9 cellular contexts compared by ENCODE assay signal in the genomic region with DNA sequence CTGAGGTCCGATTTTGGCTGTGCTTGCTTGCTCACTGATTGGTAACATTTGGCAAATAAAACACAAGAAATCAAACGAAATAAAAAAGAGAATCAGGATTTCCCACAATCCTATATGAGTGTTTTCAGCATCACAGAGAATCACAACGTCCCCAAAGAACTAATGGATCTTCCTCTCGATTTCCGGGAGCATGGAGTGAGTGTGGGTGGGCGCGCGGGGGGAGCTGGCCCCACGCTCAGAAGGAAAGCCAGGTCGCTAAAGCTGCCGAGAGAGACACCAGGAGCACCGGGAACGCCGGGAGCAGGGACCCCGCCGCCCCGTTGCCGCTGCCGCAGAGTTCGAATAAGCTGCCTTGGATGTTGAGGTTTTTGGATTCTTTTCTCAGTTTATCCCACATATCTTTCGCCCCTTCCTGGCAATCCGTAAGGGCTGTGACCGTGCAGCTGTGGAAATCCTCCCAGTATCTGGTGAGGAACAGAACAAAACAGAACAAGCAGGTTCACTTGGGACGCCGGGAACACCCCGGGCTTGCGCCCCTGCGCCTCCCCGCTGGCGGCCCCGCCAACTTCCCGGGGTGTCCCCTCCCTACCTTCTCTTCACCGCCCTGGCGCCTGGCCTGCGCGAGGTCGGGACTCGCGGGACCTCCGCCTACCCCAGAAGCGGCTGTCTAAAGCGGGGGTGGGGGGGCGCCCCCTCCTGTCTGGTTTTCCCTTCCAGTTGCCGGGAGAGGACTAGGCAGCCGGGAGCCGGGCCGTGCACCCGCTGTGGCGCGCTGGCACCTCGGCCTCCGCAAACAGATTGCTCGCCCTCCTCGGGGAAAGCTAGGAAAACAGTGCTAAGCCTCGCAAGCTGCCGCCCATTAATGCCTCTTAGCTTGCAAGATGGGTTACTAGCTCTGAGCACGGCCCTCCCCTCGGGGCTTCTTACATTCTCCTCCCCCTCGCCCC. TPM values are rescaled to one million over a fixed set of nuclear protein-coding genes. Genes with fewer than 3 reads are reported as not detected.
DNase-seq lines count a peak whose midpoint lies in the region; ATAC-seq and TF ChIP-seq lines count a peak whose summit lies in the region.
"Had no signal": no experiment of that assay in that cellular context is flagged by ENCODE, and none has a peak within 500 bp of the region (broad histone marks: within the 10 kb centered on the region; RNA-seq: fewer than 3 reads in every experiment).

No MANE protein-coding gene starts in this region.

- H3K4me1 Mint-ChIP-seq in natural killer cell, result peaks cover 66 to 84% of the 10 kb centered on the region in 2 donors

- no peak overlapping the region for H3K56ac ChIP-seq in IMR-90 (ENCODE audit: extremely low read depth, insufficient read depth, low read length)

- no TSS peak for BruUV-seq in IMR-90 (replicated peaks; lab: Mats Ljungman, UMichigan)

- POLR2A ChIA-PET in IMR-90 (lab: Charles Lee; ENCODE audit: unreplicated experiment), result no interaction called here

- no peak overlapping the region for H2BK20ac ChIP-seq in IMR-90 (ENCODE audit: low read depth, low read length)

- H3K9me1 ChIP-seq in IMR-90 (ENCODE audit: insufficient read depth, low read length), result no peaks in the 10 kb centered on the region

- peak overlapping the region; percentile 89 for H3K4me3 Mint-ChIP-seq in natural killer cell

- WGBS in IMR-90 (ENCODE audit: extremely low coverage in 2 of 2, insufficient read length in 1 of 2), 2 experiments, result 6% methylated on average over 7 of the region's 59 CpGs; no CpG with 5 or more reads in 1 of the 2 experiments
- 1% methylated on average over 59 of the region's 59 CpGs for WGBS in ectodermal cell, 2 experiments

- CTCF ChIA-PET in IMR-90 (lab: Yijun Ruan, JAX), result no interaction called here

- H2AK5ac ChIP-seq in IMR-90 (ENCODE audit: low read depth, low read length), result no peak overlapping the region

- in situ Hi-C loops in IMR-90 (cut with MboI; ENCODE audit: low sequenced_read_pairs), result loop anchor here (25.0 kb wide), 1 partner anchor 537 kb away; no protein-coding TSS in a partner anchor

- H3K14ac ChIP-seq in IMR-90 (replicated peaks; ENCODE audit: low read depth, low read length), result no peak overlapping the region

- H3K9me3 ChIP-seq in IMR-90 (ENCODE audit: control insufficient read depth, insufficient read depth, low read length) (peaks cover 17% of the 10 kb centered on the region), ectodermal cell (ENCODE audit: control insufficient read depth, low read length) (no peaks in the 10 kb centered on the region)

- H3K27ac ChIP-seq in IMR-90 (ENCODE audit: insufficient read depth, low read length) (no peak overlapping the region), ectodermal cell (ENCODE audit: insufficient read depth, low read depth, low read length, poor library complexity, severe bottlenecking) (no peak overlapping the region)

- peak overlapping the region; percentile 22; the same call in 1 of the 2 replicates for H3K4me2 ChIP-seq in IMR-90 (ENCODE audit: low read depth, low read length)

- no peaks in the 10 kb centered on the region; the same call in 1 of the 2 replicates for H3K4me1 ChIP-seq in IMR-90 (ENCODE audit: control insufficient read depth, insufficient read depth, low read length)
- peaks cover 31% of the 10 kb centered on the region for H3K4me1 ChIP-seq in ectodermal cell (ENCODE audit: control insufficient read depth, insufficient read depth, low read length)

- H3K36me3 ChIP-seq in IMR-90 (ENCODE audit: control insufficient read depth, insufficient read depth, low read length) (no peaks in the 10 kb centered on the region), ectodermal cell (ENCODE audit: control insufficient read depth, insufficient read depth, low read length) (no peaks in the 10 kb centered on the region)

- no peaks in the 10 kb centered on the region for H3K36me3 Mint-ChIP-seq in natural killer cell

- DNase-seq in Ammon's horn (ENCODE audit: low spot score) (peak; percentile 48), IMR-90 (no peak), natural killer cell (no peak), NCI-H146 treated with DMSO at 0.1 percent for 48 hours (lab: John Stamatoyannopoulos, UW; ENCODE audit: unreplicated experiment) (no peak)
- no peak for DNase-seq in stimulated activated CD8-positive, alpha-beta memory T cell treated with anti-CD3 and anti-CD28 coated beads, Interleukin-4, amount 100 ng/mL, for 48 hours
- DNase-seq: SW 1271 had no signal

- H3K4me3 ChIP-seq in IMR-90 (ENCODE audit: insufficient read depth, low read depth, low read length) (no peak overlapping the region), ectodermal cell (ENCODE audit: insufficient read depth, low read depth, low read length) (peak overlapping the region; percentile 14)

- H3K9ac ChIP-seq in IMR-90 (ENCODE audit: low read depth, low read length), result no peak overlapping the region

- no peaks in the 10 kb centered on the region; the same call in 1 of the 2 replicates for H4K20me1 ChIP-seq in IMR-90 (ENCODE audit: insufficient read depth, low read length)

- TF ChIP-seq CTCF in IMR-90 (conservative IDR thresholded peaks at IDR 0.05; ENCODE audit: low read depth, low read length) (no peak), natural killer cell (IDR thresholded peaks at IDR 0.05) (no peak)

- no peak overlapping the region for H2BK5ac ChIP-seq in IMR-90 (ENCODE audit: low read depth, low read length, poor library complexity, severe bottlenecking)

- intact Hi-C loops in IMR-90 (cut with micrococcal nuclease) (loop anchor here (5.0 kb wide), 1 partner anchor 577 kb away; no protein-coding TSS in a partner anchor), natural killer cell (cut with micrococcal nuclease) (no loop called here)

- H3K79me1 ChIP-seq in IMR-90 (ENCODE audit: low read depth in 1 of 2, low read length in 2 of 2), result no peaks in the 10 kb centered on the region

- H4K8ac ChIP-seq in IMR-90 (ENCODE audit: low read depth in 2 of 2, low read length in 2 of 2), result no peak overlapping the region

- no peak overlapping the region for H3K23ac ChIP-seq in IMR-90 (ENCODE audit: low read depth, low read length)

- no peak for TF ChIP-seq POLR2A in IMR-90 (IDR thresholded peaks at IDR 0.05; ENCODE audit: low read depth, low read length)

- no peak overlapping the region for H4K5ac ChIP-seq in IMR-90 (ENCODE audit: low read depth, low read length)

- H4K91ac ChIP-seq in IMR-90 (ENCODE audit: insufficient read depth, low read depth, low read length), result no peak overlapping the region

- dilution Hi-C loops in IMR-90 (cut with HindIII; ENCODE audit: low sequenced_read_pairs, unreplicated experiment), result no loop called here

- H2AFZ ChIP-seq in IMR-90 (replicated peaks; ENCODE audit: low read length, poor library complexity), result peak overlapping the region; percentile 52

- no peak for TF ChIP-seq RAD21 in IMR-90 (IDR thresholded peaks at IDR 0.05; ENCODE audit: low read length)

- no peak overlapping the region for H3K18ac ChIP-seq in IMR-90 (ENCODE audit: low read depth, low read length)

- no peaks in the 10 kb centered on the region for H3K9me3 Mint-ChIP-seq in natural killer cell

- no peak overlapping the region for H3K4ac ChIP-seq in IMR-90 (ENCODE audit: low read depth, low read length)

- no peak for ATAC-seq in IMR-90 (ENCODE audit: low read depth)
- ATAC-seq in natural killer cell, result peak in 2 of 3 donors; percentile 21 to 22
- no peak for ATAC-seq in HG02642 (IDR thresholded peaks at IDR 0.05; ENCODE audit: poor library complexity, unreplicated experiment)
- ATAC-seq in HG02885 (IDR thresholded peaks at IDR 0.05; ENCODE audit: poor library complexity, unreplicated experiment), result no peak

- H3K27ac Mint-ChIP-seq in natural killer cell, result peak overlapping the region in 1 of 2 donors; percentile 7

- H3K27me3 ChIP-seq in IMR-90 (ENCODE audit: control insufficient read depth, insufficient read depth, low read length) (peaks cover 92% of the 10 kb centered on the region), ectodermal cell (ENCODE audit: control insufficient read depth, insufficient read depth, low read length, poor library complexity, severe bottlenecking) (peaks cover 100% of the 10 kb centered on the region)

- H2BK120ac ChIP-seq in IMR-90 (ENCODE audit: low read depth, low read length), result no peak overlapping the region

- peaks cover 82 to 88% of the 10 kb centered on the region in 2 donors for H3K27me3 Mint-ChIP-seq in natural killer cell (ENCODE audit: low read depth in 2 of 2)

- H2BK15ac ChIP-seq in IMR-90 (ENCODE audit: low read depth, low read length), result no peak overlapping the region

- no peak overlapping the region for H2AK9ac ChIP-seq in IMR-90 (replicated peaks; ENCODE audit: low read depth, low read length, poor library complexity)

TF ChIP-seq in IMR-90, 13 proteins besides CTCF, POLR2A, EP300 and RAD21:
- TF ChIP-seq, protein P1, sequence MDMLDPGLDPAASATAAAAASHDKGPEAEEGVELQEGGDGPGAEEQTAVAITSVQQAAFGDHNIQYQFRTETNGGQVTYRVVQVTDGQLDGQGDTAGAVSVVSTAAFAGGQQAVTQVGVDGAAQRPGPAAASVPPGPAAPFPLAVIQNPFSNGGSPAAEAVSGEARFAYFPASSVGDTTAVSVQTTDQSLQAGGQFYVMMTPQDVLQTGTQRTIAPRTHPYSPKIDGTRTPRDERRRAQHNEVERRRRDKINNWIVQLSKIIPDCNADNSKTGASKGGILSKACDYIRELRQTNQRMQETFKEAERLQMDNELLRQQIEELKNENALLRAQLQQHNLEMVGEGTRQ (IDR thresholded peaks at IDR 0.05; ENCODE audit: low read depth, low read length), result no peak
- no peak for TF ChIP-seq CHD1 (IDR thresholded peaks at IDR 0.05; ENCODE audit: low read depth, low read length)
- no peak for TF ChIP-seq BHLHE40 (IDR thresholded peaks at IDR 0.05; ENCODE audit: low read depth, low read length)
- no peak for TF ChIP-seq RCOR1 (IDR thresholded peaks at IDR 0.05; ENCODE audit: insufficient replicate concordance, low read length)
- TF ChIP-seq CEBPB (IDR thresholded peaks at IDR 0.05; ENCODE audit: low read depth, low read length), result no peak
- TF ChIP-seq MAFK (IDR thresholded peaks at IDR 0.05; ENCODE audit: low read depth, low read length), result no peak

RNA-seq across cellular contexts. Expression of gene NRN1, which starts 7.7 kb away (rescaled TPM):
- total RNA-seq in IMR-90 (2012; rRNA removed) (0.28 TPM in 1 of 2 replicates, not detected in the other), natural killer cell (not detected)
- not detected in 2 replicates for polyA plus RNA-seq in IMR-90 (2012; rRNA removed)
- not detected in 2 replicates for polyA plus RNA-seq in IMR-90 (2012; cell fraction: cytosol; rRNA removed)
- not detected in 2 replicates for polyA plus RNA-seq in IMR-90 (2012; cell fraction: nucleus; rRNA removed; ENCODE audit: low replicate concordance)
- polyA plus RNA-seq in ectodermal cell (2013, experiment 1 of 4), result 1.0 TPM
- 1.3 TPM for polyA plus RNA-seq in ectodermal cell (2013, experiment 2 of 4)
- 1.3 TPM for polyA plus RNA-seq in ectodermal cell (2013, experiment 3 of 4)
- polyA plus RNA-seq in ectodermal cell (2013, experiment 4 of 4), result 1.5 TPM

Comparison
In these comparisons a context has a peak if more than half of its experiments do, and no peak if none do; other contexts are left out.
1. ATAC-seq: peak in natural killer cell (2 of 3); none in IMR-90 (single experiment), HG02642 (single experiment) and HG02885 (single experiment).